ENCODE assay signal across 18 cellular contexts in genomic region chr16:17835118-17835949, GRCh38.
"Had no signal": no experiment of that assay in that cellular context is flagged by ENCODE, and none has a peak within 500 bp of the region (broad histone marks: within the 10 kb centered on the region; RNA-seq: fewer than 3 reads in every experiment).

No MANE protein-coding gene starts in this region.

- H3K9me3 ChIP-seq: colonic mucosa, mucosa of descending colon, ovary, psoas muscle had no signal

- H3K27ac ChIP-seq: colonic mucosa, ovary, psoas muscle had no signal

- H3K27me3 ChIP-seq: colonic mucosa, ovary had no signal

- DNase-seq: activated CD4-positive, alpha-beta T cell treated with anti-CD3 and anti-CD28 coated beads, Interleukin-2, amount 10 ng/mL, durations not matched to agents 7 days and 5 days; activated CD8-positive, alpha-beta memory T cell treated with anti-CD3 and anti-CD28 coated beads, Interleukin-2, amount 50 U/mL, for 4 hours; activated CD8-positive, alpha-beta T cell treated with anti-CD3 and anti-CD28 coated beads, Interleukin-2, amount 10 ng/mL, durations not matched to agents 7 days and 5 days; activated naive CD4-positive, alpha-beta T cell treated with anti-CD3 and anti-CD28 coated beads, Interleukin-2, amount 10 ng/mL, durations not matched to agents 7 days and 5 days; activated naive CD8-positive, alpha-beta T cell treated with anti-CD3 and anti-CD28 coated beads, Interleukin-2, amount 50 U/mL, for 24 hours; activated T-cell treated with anti-CD3 and anti-CD28 coated beads, Interleukin-2, amount 50 U/mL, for 4 hours; aorta; colonic mucosa; erythroblast; hippocampal formation; left cardiac atrium; mesenchymal stem cell; mucosa of descending colon; naive B cell; ovary; psoas muscle; right cardiac atrium had no signal

- H3K36me3 ChIP-seq: colonic mucosa, ovary had no signal

- H3K4me1 ChIP-seq: colonic mucosa, psoas muscle had no signal

- H3K4me3 ChIP-seq: colonic mucosa, mucosa of descending colon, ovary, psoas muscle, skin epidermis had no signal
